ENCODE assay signal across 8 cellular contexts in the genomic region with DNA sequence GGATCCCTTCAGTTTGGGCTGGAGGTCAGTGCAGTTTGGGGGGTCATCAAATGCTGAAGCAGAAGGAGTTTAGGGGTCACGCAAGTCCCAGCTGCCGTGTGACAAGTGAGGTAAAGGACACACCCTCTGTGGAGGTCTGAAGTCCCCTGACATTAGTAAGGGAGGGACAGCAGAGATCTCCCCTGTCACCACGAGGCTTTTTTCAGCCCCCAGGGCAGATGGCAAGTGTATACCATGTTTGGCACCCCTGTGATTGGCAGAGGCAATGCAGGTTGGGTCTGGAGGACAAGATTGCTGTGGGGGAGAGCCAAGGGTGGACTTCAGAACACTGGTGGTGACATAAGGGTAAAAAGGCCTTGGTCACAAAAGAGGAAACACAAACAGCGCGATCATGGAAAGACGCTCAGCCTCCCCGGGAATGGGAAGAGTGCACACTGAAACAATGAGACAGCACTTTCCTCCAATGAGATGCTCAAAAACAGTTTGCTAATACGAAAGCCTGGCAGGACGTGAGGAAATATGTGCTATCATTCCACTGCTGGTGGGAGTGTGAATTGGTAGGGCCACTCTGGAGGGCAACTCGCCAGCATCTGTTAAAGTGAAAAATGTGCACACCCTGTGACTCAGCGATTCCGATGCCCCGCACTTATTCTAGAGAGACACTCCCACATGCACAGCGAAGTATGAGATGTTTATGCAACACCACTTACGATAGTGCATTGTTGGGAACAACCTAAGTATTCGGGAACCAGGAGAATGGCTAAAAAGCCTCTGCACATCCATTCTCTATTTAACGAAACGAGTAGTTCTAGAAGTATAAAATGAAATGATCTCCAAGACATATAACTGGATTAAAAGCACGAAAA. TPM values are rescaled to one million over a fixed set of nuclear protein-coding genes. Genes with fewer than 3 reads are reported as not detected.
A peak's percentile ranks its signal among the peaks of the same experiment; 100 is the strongest.
DNase-seq lines count a peak whose midpoint lies in the region; ATAC-seq lines count a peak whose summit lies in the region.

No MANE protein-coding gene starts in this region.

- no peaks in the 10 kb centered on the region for H3K9me3 Mint-ChIP-seq in activated naive CD4-positive, alpha-beta T cell treated with anti-CD3 and anti-CD28 coated beads, Interleukin-2, amount 50 U/mL, for 72 hours

- H3K36me3 Mint-ChIP-seq in activated naive CD4-positive, alpha-beta T cell treated with anti-CD3 and anti-CD28 coated beads, Interleukin-2, amount 50 U/mL, for 72 hours: no peaks in the 10 kb centered on the region

- no peak for ATAC-seq in activated naive CD4-positive, alpha-beta T cell treated with anti-CD3 and anti-CD28 coated beads, Interleukin-2, amount 50 U/mL, for 72 hours
- ATAC-seq in Right ventricle myocardium inferior (peak; percentile 86), GM19035 (IDR thresholded peaks at IDR 0.05; ENCODE audit: unreplicated experiment) (no peak), HG02884 (IDR thresholded peaks at IDR 0.05; ENCODE audit: unreplicated experiment) (no peak)

- intact Hi-C loops in Right ventricle myocardium inferior (cut with DNase I): no loop called here
- intact Hi-C loops in posterior vena cava (cut with DNase I): no loop called here

- DNase-seq in GDM1 (lab: John Stamatoyannopoulos, UW): peak; percentile 53
- peak; percentile 78 for DNase-seq in NOMO-1 treated with DMSO at 0.1 percent for 48 hours (lab: John Stamatoyannopoulos, UW; ENCODE audit: unreplicated experiment)
- DNase-seq in activated naive CD4-positive, alpha-beta T cell treated with anti-CD3 and anti-CD28 coated beads, Interleukin-2, amount 50 U/mL, for 72 hours (ENCODE audit: low spot score in 2 of 2): no peak
- DNase-seq in Right ventricle myocardium inferior (ENCODE audit: missing footprints): peak; percentile 85
- DNase-seq in posterior vena cava (ENCODE audit: low spot score): peak; percentile 97
- no peak for DNase-seq in KG1 (lab: John Stamatoyannopoulos, UW)

- H3K27ac Mint-ChIP-seq in activated naive CD4-positive, alpha-beta T cell treated with anti-CD3 and anti-CD28 coated beads, Interleukin-2, amount 50 U/mL, for 72 hours: peak overlapping the region; percentile 87 to 95

RNA-seq across cellular contexts. Expression of gene CD27, which starts 14.4 kb away (rescaled TPM):
- 100 to 1,000 TPM in 1 of 2 donors, 10 to 100 TPM in 1; 77.9 to 162 TPM for total RNA-seq in activated naive CD4-positive, alpha-beta T cell treated with anti-CD3 and anti-CD28 coated beads, Interleukin-2, amount 50 U/mL, for 72 hours
- total RNA-seq in Right ventricle myocardium inferior: not detected
- total RNA-seq in posterior vena cava: under 1 TPM; 0.42 to 0.43 TPM

RNA-seq across cellular contexts. Expression of gene TAPBPL, which starts 21.5 kb away (rescaled TPM):
- 10 to 100 TPM; 31.4 to 33.7 TPM for total RNA-seq in activated naive CD4-positive, alpha-beta T cell treated with anti-CD3 and anti-CD28 coated beads, Interleukin-2, amount 50 U/mL, for 72 hours
- total RNA-seq in Right ventricle myocardium inferior: 15.7 TPM
- total RNA-seq in posterior vena cava: 10 to 100 TPM; 15.3 to 20.6 TPM

RNA-seq across cellular contexts. Expression of gene VAMP1, which starts 40.1 kb away (rescaled TPM):
- 100 to 1,000 TPM in 1 of 2 donors, 10 to 100 TPM in 1; 47.6 to 151 TPM for total RNA-seq in activated naive CD4-positive, alpha-beta T cell treated with anti-CD3 and anti-CD28 coated beads, Interleukin-2, amount 50 U/mL, for 72 hours
- total RNA-seq in Right ventricle myocardium inferior (4.2 TPM), posterior vena cava (10 to 100 TPM in 1 of 2 donors, 1 to 10 TPM in 1; 6.2 to 11.1 TPM)

RNA-seq across cellular contexts. Expression of gene LTBR, which starts 46.4 kb away (rescaled TPM):
- 1 to 10 TPM; 2.0 to 3.1 TPM for total RNA-seq in activated naive CD4-positive, alpha-beta T cell treated with anti-CD3 and anti-CD28 coated beads, Interleukin-2, amount 50 U/mL, for 72 hours
- 34.3 TPM for total RNA-seq in Right ventricle myocardium inferior
- 10 to 100 TPM; 86.4 to 92.5 TPM for total RNA-seq in posterior vena cava

RNA-seq across cellular contexts. Expression of gene SCNN1A, which starts 55.0 kb away (rescaled TPM):
- total RNA-seq in activated naive CD4-positive, alpha-beta T cell treated with anti-CD3 and anti-CD28 coated beads, Interleukin-2, amount 50 U/mL, for 72 hours: 1 to 10 TPM; 1.1 to 2.8 TPM
- total RNA-seq in Right ventricle myocardium inferior: 0.46 TPM
- total RNA-seq in posterior vena cava: 1 to 10 TPM; 1.9 to 3.3 TPM

Comparison
In these comparisons a context has a peak if more than half of its experiments do, and no peak if none do; other contexts are left out.
1. DNase-seq: peak in GDM1 (single experiment), NOMO-1 treated with DMSO at 0.1 percent for 48 hours (single experiment), Right ventricle myocardium inferior (single experiment) and posterior vena cava (single experiment); none in activated naive CD4-positive, alpha-beta T cell treated with anti-CD3 and anti-CD28 coated beads, Interleukin-2, amount 50 U/mL, for 72 hours (0 of 2) and KG1 (single experiment).
2. RNA of gene CD27, which starts 14.4 kb away (total RNA-seq): 77.9 to 162 TPM in activated naive CD4-positive, alpha-beta T cell treated with anti-CD3 and anti-CD28 coated beads, Interleukin-2, amount 50 U/mL, for 72 hours; 0.42 to 0.43 TPM in posterior vena cava and not detected in Right ventricle myocardium inferior (single experiment); every median in the first group is over 10 times any median in the second.